2 cellular contexts compared by ENCODE assay signal in the genomic region with DNA sequence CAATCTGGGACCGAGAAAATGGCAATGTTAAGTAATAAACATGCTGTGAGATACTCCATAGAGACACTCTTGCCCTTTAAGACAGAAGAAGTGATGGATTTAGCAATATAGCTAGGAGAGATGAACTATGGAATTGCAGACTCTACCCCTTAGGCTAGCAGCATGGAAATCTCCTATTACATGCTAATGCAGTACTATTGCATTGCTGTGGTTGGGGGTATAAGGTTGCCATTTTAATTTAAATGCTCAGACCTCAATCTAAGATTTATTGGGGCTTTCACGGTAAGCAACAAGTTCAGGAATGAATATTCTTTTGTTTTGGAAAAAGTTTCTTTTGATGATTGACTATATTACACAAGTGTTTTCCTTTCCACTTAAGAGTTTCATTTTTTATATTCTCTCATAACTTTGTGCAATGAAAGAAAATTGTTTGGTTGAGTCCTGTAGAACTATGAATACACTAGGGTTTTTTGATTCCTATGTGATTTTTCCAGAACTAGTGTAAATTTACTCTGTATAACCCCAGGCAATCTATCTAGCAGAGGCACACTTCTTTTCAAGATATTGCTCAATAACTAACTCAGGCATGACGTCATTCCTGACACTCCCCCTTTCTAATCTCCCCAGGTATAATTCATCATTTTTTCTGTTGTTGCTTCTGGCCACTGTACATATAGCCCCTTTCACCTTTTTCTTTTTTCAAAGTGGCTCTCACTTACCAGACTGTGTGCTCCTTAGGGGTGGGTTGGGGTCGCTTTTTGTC.
TF ChIP-seq lines count a peak whose summit lies in the region.

No MANE protein-coding gene starts in this region.

TF ChIP-seq in HepG2, 621 proteins besides CTCF, POLR2A, EP300 and RAD21 (continued from another document):
- peak; percentile 90 for TF ChIP-seq CREB1 (IDR thresholded peaks at IDR 0.05)
- TF ChIP-seq CREB1 (CRISPR knock-in tag; IDR thresholded peaks at IDR 0.05), result no peak
- no peak for TF ChIP-seq NFYC (CRISPR knock-in tag; IDR thresholded peaks at IDR 0.05)
- TF ChIP-seq UBTF (CRISPR knock-in tag; IDR thresholded peaks at IDR 0.05), result no peak
- no peak for TF ChIP-seq ZNF772 (CRISPR knock-in tag; IDR thresholded peaks at IDR 0.05)
TF ChIP-seq in HepG2: peak in this region for 3.

TF ChIP-seq in K562, 482 proteins besides CTCF, POLR2A, EP300 and RAD21 (continued from another document):
- TF ChIP-seq, protein P1, sequence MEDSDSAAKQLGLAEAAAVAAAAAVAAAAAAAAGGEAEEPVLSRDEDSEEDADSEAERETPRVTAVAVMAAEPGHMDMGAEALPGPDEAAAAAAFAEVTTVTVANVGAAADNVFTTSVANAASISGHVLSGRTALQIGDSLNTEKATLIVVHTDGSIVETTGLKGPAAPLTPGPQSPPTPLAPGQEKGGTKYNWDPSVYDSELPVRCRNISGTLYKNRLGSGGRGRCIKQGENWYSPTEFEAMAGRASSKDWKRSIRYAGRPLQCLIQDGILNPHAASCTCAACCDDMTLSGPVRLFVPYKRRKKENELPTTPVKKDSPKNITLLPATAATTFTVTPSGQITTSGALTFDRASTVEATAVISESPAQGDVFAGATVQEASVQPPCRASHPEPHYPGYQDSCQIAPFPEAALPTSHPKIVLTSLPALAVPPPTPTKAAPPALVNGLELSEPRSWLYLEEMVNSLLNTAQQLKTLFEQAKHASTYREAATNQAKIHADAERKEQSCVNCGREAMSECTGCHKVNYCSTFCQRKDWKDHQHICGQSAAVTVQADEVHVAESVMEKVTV (CRISPR knock-in tag; IDR thresholded peaks at IDR 0.05), result no peak
- TF ChIP-seq ATF3 (IDR thresholded peaks at IDR 0.05) (peak; percentile 39), ATF3 (CRISPR knock-in tag; conservative IDR thresholded peaks at IDR 0.05) (no peak), ZNF384 (IDR thresholded peaks at IDR 0.05; ENCODE audit: low read depth, low read length) (no peak), ZNF431 (CRISPR knock-in tag; IDR thresholded peaks at IDR 0.05) (no peak), TAF1 (IDR thresholded peaks at IDR 0.05; ENCODE audit: control insufficient read depth, extremely low read depth, insufficient read depth, low read length, severe bottlenecking) (no peak), CEBPG (CRISPR knock-in tag; IDR thresholded peaks at IDR 0.05) (no peak), CEBPG (tag; conservative IDR thresholded peaks at IDR 0.05 in 1 of 2, IDR thresholded peaks at IDR 0.05 in 1 of 2) (0 out of 4 replicates have a peak, but pooled peaks of 1 of the 2 experiments have one; percentile 10), TAF15 (IDR thresholded peaks at IDR 0.05; ENCODE audit: low read depth, low read length) (no peak), ZBTB8A (IDR thresholded peaks at IDR 0.05; ENCODE audit: partially characterized antibody) (no peak), RBM14 (IDR thresholded peaks at IDR 0.05; ENCODE audit: borderline replicate concordance, insufficient read depth, low read depth, low read length) (no peak), ZNF764 (CRISPR knock-in tag; IDR thresholded peaks at IDR 0.05; ENCODE audit: low read depth) (no peak), HNRNPUL1 (IDR thresholded peaks at IDR 0.05; ENCODE audit: low read length) (no peak), SLC30A9 (CRISPR knock-in tag; IDR thresholded peaks at IDR 0.05) (no peak), NKRF (IDR thresholded peaks at IDR 0.05; ENCODE audit: borderline replicate concordance) (no peak)
- TF ChIP-seq, protein P2, sequence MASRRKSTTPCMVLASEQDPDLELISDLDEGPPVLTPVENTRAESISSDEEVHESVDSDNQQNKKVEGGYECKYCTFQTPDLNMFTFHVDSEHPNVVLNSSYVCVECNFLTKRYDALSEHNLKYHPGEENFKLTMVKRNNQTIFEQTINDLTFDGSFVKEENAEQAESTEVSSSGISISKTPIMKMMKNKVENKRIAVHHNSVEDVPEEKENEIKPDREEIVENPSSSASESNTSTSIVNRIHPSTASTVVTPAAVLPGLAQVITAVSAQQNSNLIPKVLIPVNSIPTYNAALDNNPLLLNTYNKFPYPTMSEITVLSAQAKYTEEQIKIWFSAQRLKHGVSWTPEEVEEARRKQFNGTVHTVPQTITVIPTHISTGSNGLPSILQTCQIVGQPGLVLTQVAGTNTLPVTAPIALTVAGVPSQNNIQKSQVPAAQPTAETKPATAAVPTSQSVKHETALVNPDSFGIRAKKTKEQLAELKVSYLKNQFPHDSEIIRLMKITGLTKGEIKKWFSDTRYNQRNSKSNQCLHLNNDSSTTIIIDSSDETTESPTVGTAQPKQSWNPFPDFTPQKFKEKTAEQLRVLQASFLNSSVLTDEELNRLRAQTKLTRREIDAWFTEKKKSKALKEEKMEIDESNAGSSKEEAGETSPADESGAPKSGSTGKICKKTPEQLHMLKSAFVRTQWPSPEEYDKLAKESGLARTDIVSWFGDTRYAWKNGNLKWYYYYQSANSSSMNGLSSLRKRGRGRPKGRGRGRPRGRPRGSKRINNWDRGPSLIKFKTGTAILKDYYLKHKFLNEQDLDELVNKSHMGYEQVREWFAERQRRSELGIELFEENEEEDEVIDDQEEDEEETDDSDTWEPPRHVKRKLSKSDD (conservative IDR thresholded peaks at IDR 0.05; ENCODE audit: low read length), result no peak
- TF ChIP-seq, protein P3, sequence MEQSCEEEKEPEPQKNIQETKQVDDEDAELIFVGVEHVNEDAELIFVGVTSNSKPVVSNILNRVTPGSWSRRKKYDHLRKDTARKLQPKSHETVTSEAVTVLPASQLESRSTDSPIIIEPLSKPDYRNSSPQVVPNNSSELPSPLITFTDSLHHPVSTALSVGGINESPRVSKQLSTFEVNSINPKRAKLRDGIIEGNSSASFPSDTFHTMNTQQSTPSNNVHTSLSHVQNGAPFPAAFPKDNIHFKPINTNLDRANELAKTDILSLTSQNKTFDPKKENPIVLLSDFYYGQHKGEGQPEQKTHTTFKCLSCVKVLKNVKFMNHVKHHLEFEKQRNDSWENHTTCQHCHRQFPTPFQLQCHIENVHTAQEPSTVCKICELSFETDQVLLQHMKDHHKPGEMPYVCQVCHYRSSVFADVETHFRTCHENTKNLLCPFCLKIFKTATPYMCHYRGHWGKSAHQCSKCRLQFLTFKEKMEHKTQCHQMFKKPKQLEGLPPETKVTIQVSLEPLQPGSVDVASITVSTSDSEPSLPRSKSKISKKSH (CRISPR knock-in tag; IDR thresholded peaks at IDR 0.05), result no peak
